ENCODE assay signal across 8 cellular contexts in the genomic region with DNA sequence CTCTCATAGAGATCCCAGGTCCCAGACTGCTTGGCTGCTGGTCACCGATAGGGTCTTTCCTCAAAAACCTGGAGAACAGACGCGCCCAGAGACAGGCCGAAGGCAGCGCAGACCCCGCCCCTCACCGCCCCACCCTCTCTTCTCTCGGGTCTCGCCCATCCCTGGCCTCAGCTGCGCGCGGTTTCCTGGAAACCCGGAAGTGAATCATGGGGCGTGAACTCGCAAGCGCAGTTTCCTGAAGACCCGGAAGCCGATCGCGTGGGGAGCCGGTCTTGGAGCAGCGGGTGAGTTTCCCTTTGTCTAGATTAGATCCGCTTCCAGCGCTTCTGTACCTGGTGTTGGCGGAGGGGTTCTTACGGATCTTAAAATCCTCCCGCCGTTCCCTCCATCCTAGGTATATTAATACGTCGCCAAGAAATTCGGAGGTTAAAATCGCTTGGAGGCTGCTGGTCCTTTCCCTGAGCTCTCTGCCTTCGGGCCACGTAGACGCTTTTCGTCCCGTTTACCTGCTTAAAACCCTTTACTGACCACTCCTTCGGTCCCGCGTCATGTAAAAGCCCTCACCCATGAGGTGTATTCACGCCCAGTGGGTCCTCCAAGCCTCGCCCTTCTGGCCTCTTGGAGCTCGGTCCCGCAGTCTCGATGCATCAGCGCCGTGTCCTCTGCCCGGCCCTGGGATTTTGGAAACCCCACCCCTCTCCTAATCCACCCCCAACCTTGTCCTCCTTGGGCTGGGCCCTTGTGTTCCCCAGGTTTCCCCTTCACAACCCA. TPM values are rescaled to one million over a fixed set of nuclear protein-coding genes. Genes with fewer than 3 reads are reported as not detected.
DNase-seq lines count a peak whose midpoint lies in the region; ATAC-seq and TF ChIP-seq lines count a peak whose summit lies in the region.

A gene (plus strand): TSS at position 230 of the 771 bp plus-strand sequence. CDS start 48,293 bp downstream, outside the sequence.

- H3K4me1 Mint-ChIP-seq in IgD-negative memory B cell: no peaks in the 10 kb centered on the region
- peaks cover 10% of the 10 kb centered on the region for H3K4me1 Mint-ChIP-seq in dendritic cell treated with granulocyte-macrophage colony-stimulating factor and Interleukin-4, amounts not matched to agents 40 ng/mL and 50 ng/mL, for 4 days (ENCODE audit: low read depth)

- no peak for TF ChIP-seq CTCF in lower leg skin (IDR thresholded peaks at IDR 0.05)

- peaks cover 12 to 55% (median 48%) of the 10 kb centered on the region in 3 donors for H3K9me3 Mint-ChIP-seq in IgD-negative memory B cell
- peaks cover 100% of the 10 kb centered on the region for H3K9me3 Mint-ChIP-seq in dendritic cell treated with granulocyte-macrophage colony-stimulating factor and Interleukin-4, amounts not matched to agents 40 ng/mL and 50 ng/mL, for 4 days

- no peak within 1 kb of the TSS for H3K27ac Mint-ChIP-seq in IgD-negative memory B cell
- peak within 1 kb of the TSS; percentile 51 for H3K27ac Mint-ChIP-seq in dendritic cell treated with granulocyte-macrophage colony-stimulating factor and Interleukin-4, amounts not matched to agents 40 ng/mL and 50 ng/mL, for 4 days

- WGBS in lower leg skin, 2 donors: 3 to 5% methylated on average over 31 to 44 of the region's 48 CpGs

- no peak for ATAC-seq in HG03108 (IDR thresholded peaks at IDR 0.05; ENCODE audit: unreplicated experiment)

- H3K4me3 Mint-ChIP-seq in IgD-negative memory B cell: peak within 1 kb of the TSS; percentile 74 to 86 (median 78)
- peak within 1 kb of the TSS; percentile 70 for H3K4me3 Mint-ChIP-seq in dendritic cell treated with granulocyte-macrophage colony-stimulating factor and Interleukin-4, amounts not matched to agents 40 ng/mL and 50 ng/mL, for 4 days

- peak; percentile 53 to 62 for DNase-seq in activated CD4-positive, alpha-beta T cell treated with anti-CD3 and anti-CD28 coated beads, Interleukin-2, amount 50 U/mL, for 4 hours
- DNase-seq in lower leg skin (ENCODE audit: low spot score in 2 of 2): peak; percentile 62 to 90
- DNase-seq in stimulated activated CD4-positive, alpha-beta T cell treated with anti-CD3 and anti-CD28 coated beads, Interleukin-4, amount 100 ng/mL, for 48 hours (ENCODE audit: low read depth in 2 of 2): peak; percentile 40 to 54
- DNase-seq in NOMO-1 treated with DMSO at 0.1 percent for 48 hours (lab: John Stamatoyannopoulos, UW; ENCODE audit: unreplicated experiment): no peak
- DNase-seq in ecto neural progenitor cell (ENCODE audit: low spot score): no peak

- H3K27me3 Mint-ChIP-seq in IgD-negative memory B cell: peaks cover 2% of the 10 kb centered on the region
- peaks cover 8% of the 10 kb centered on the region for H3K27me3 Mint-ChIP-seq in dendritic cell treated with granulocyte-macrophage colony-stimulating factor and Interleukin-4, amounts not matched to agents 40 ng/mL and 50 ng/mL, for 4 days

- H3K36me3 Mint-ChIP-seq in IgD-negative memory B cell: peaks cover 5% of the 10 kb centered on the region
- H3K36me3 Mint-ChIP-seq in dendritic cell treated with granulocyte-macrophage colony-stimulating factor and Interleukin-4, amounts not matched to agents 40 ng/mL and 50 ng/mL, for 4 days (ENCODE audit: low read depth): peaks cover 41% of the 10 kb centered on the region

- intact Hi-C loops in dendritic cell treated with granulocyte-macrophage colony-stimulating factor and Interleukin-4, amounts not matched to agents 40 ng/mL and 50 ng/mL, for 4 days (cut with micrococcal nuclease): no loop called here
- intact Hi-C loops in lower leg skin (cut with DNase I; ENCODE audit: low total_unique reads): no loop called here

- peak within 1 kb of the TSS; percentile 50 for H3K4me3 ChIP-seq in lower leg skin (ENCODE audit: low read depth, poor library complexity, severe bottlenecking)

- TF ChIP-seq POLR2A in lower leg skin (IDR thresholded peaks at IDR 0.05): no peak

RNA-seq across cellular contexts. Expression of the gene that starts here (rescaled TPM):
- polyA plus RNA-seq in IgD-negative memory B cell: 1.5 TPM
- 1 to 10 TPM in 1 of 4 donors, under 1 TPM in 1, not detected in 2; 0.56 to 1.1 TPM for total RNA-seq in lower leg skin

Comparison
In these comparisons a context has a peak if more than half of its experiments do, and no peak if none do; other contexts are left out.
1. DNase-seq: peak in activated CD4-positive, alpha-beta T cell treated with anti-CD3 and anti-CD28 coated beads, Interleukin-2, amount 50 U/mL, for 4 hours (2 of 2), lower leg skin (2 of 2) and stimulated activated CD4-positive, alpha-beta T cell treated with anti-CD3 and anti-CD28 coated beads, Interleukin-4, amount 100 ng/mL, for 48 hours (2 of 2); none in NOMO-1 treated with DMSO at 0.1 percent for 48 hours (single experiment) and ecto neural progenitor cell (single experiment).